7 cellular contexts compared by ENCODE assay signal in the genomic region with DNA sequence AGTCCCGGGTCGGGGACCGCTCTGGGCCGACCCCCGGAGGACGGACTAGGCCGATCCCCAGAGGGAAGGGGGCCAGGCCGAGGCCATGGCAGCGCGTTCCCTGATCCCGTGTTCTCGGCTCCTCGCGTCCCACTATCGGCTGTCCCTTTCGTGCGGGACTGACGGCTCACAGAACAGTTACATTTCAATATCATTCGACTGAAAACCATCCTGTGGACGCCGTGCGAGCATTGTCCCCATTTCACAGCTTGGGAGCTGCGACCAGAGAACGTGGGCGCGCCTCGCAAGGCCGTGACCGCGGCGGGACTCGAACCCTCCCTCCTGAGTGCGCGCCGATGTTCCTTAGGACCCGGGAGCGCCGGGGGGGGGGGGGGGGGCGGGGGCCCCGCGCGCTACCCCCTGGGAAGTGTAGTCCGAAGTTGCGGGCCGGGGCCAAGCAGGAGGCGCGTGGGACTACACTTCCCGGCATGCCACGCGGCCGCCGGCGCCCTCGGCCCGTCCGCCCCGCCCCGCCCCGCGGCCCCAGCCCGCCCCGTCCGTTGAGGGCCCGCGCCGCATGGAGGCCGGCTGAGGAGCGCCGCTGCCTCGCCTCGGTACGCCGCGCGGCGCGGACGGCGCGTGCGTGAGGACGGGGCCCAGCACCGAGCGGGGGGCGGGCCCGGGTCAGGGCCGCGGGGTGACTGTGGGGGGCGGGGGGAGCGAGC. TPM values are rescaled to one million over a fixed set of nuclear protein-coding genes. Genes with fewer than 3 reads are reported as not detected.
DNase-seq lines count a peak whose midpoint lies in the region; ATAC-seq and TF ChIP-seq lines count a peak whose summit lies in the region.

TRABD (plus strand) TSS at position 530 of the 704 bp plus-strand sequence. CDS start 7,148 bp downstream, outside the sequence.

- H3K4me3 ChIP-seq in Panc1 (ENCODE audit: low read depth in 2 of 2, low read length in 2 of 2): peak within 1 kb of the TSS; percentile 55 to 66
- peak within 1 kb of the TSS; percentile 64 to 81 for H3K4me3 ChIP-seq in esophagus (ENCODE audit: low read depth in 1 of 2, low read length in 2 of 2)
- H3K4me3 ChIP-seq in mucosa of stomach (ENCODE audit: low read length): peak within 1 kb of the TSS; percentile 18

- no peaks in the 10 kb centered on the region for H3K27me3 Mint-ChIP-seq in activated T-cell treated with anti-CD3 and anti-CD28 coated beads, Interleukin-2, amount 50 U/mL, for 4 hours (ENCODE audit: low read depth)

- peak; percentile 17 for DNase-seq in HS-27A (ENCODE audit: low read depth)
- DNase-seq in Panc1 (ENCODE audit: low read depth, low spot score): no peak
- peak; percentile 84 for DNase-seq in activated T-cell treated with anti-CD3 and anti-CD28 coated beads, Interleukin-2, amount 50 U/mL, for 4 hours
- peak; percentile 82 for DNase-seq in stimulated activated CD8-positive, alpha-beta memory T cell treated with anti-CD3 and anti-CD28 coated beads, Interleukin-4, amount 100 ng/mL, for 24 hours (ENCODE audit: low read depth)

- intact Hi-C loops in Panc1 (cut with micrococcal nuclease; ENCODE audit: unreplicated experiment): no loop called here

- H3K4me1 ChIP-seq in Panc1 (ENCODE audit: control insufficient read depth, insufficient read depth, low read length): peaks cover 41% of the 10 kb centered on the region
- peaks cover 13 to 44% of the 10 kb centered on the region in 2 donors for H3K4me1 ChIP-seq in esophagus (ENCODE audit: control insufficient read depth in 2 of 2, insufficient read depth in 2 of 2, low read length in 1 of 2)
- peaks cover 64% of the 10 kb centered on the region for H3K4me1 ChIP-seq in mucosa of stomach (ENCODE audit: control insufficient read depth, insufficient read depth, low read length)

- in situ Hi-C loops in Panc1 (cut with HindIII; ENCODE audit: low pct_unique_long_range_greater_than_20kb, low sequenced_read_pairs): no loop called here

- H3K36me3 Mint-ChIP-seq in activated T-cell treated with anti-CD3 and anti-CD28 coated beads, Interleukin-2, amount 50 U/mL, for 4 hours (ENCODE audit: insufficient read depth): no peaks in the 10 kb centered on the region

- H3K4me1 Mint-ChIP-seq in activated T-cell treated with anti-CD3 and anti-CD28 coated beads, Interleukin-2, amount 50 U/mL, for 4 hours (ENCODE audit: low read depth): peaks cover 30% of the 10 kb centered on the region

- H3K9me3 ChIP-seq in Panc1 (ENCODE audit: control insufficient read depth, insufficient read depth, low read depth, low read length) (no peaks in the 10 kb centered on the region), esophagus (ENCODE audit: control insufficient read depth in 2 of 2, insufficient read depth in 1 of 2, low read depth in 1 of 2, low read length in 1 of 2) (no peaks in the 10 kb centered on the region), mucosa of stomach (ENCODE audit: control insufficient read depth, low read length) (no peaks in the 10 kb centered on the region)

- TF ChIP-seq CTCF in Panc1 (IDR thresholded peaks at IDR 0.05): no peak

- CTCF ChIA-PET in Panc1 (lab: Charles Lee): no interaction called here

- H3K27ac ChIP-seq in Panc1 (ENCODE audit: low read length) (peak within 1 kb of the TSS; percentile 81), esophagus (ENCODE audit: low read depth in 2 of 2, low read length in 1 of 2) (peak within 1 kb of the TSS; percentile 6 to 79)

- POLR2A ChIA-PET in Panc1 (lab: Charles Lee): no interaction called here

- peak within 1 kb of the TSS; percentile 69 for H3K9ac ChIP-seq in mucosa of stomach (ENCODE audit: low read length)

- no peaks in the 10 kb centered on the region for H3K9me3 Mint-ChIP-seq in activated T-cell treated with anti-CD3 and anti-CD28 coated beads, Interleukin-2, amount 50 U/mL, for 4 hours

- peak within 1 kb of the TSS; percentile 96 for H3K4me3 Mint-ChIP-seq in activated T-cell treated with anti-CD3 and anti-CD28 coated beads, Interleukin-2, amount 50 U/mL, for 4 hours

- ATAC-seq in GM18505 (IDR thresholded peaks at IDR 0.05; ENCODE audit: unreplicated experiment) (no peak), Panc1 (peak; percentile 80)
- ATAC-seq in activated T-cell treated with anti-CD3 and anti-CD28 coated beads, Interleukin-2, amount 50 U/mL, for 4 hours: peak; percentile 83 to 85

- 1% methylated on average over 44 to 90 of the region's 90 CpGs for WGBS in esophagus, 2 donors

- H3K27me3 ChIP-seq in Panc1 (ENCODE audit: control insufficient read depth, insufficient read depth, low read length) (no peaks in the 10 kb centered on the region), esophagus (ENCODE audit: control insufficient read depth in 1 of 2, insufficient read depth in 2 of 2, low read length in 2 of 2) (no peaks in the 10 kb centered on the region), mucosa of stomach (ENCODE audit: control insufficient read depth, insufficient read depth, low read length) (no peaks in the 10 kb centered on the region)

- no peaks in the 10 kb centered on the region for H3K36me3 ChIP-seq in Panc1 (ENCODE audit: control insufficient read depth, insufficient read depth, low read length)
- H3K36me3 ChIP-seq in esophagus (ENCODE audit: control insufficient read depth in 2 of 2, insufficient read depth in 2 of 2, low read length in 1 of 2): peaks cover 0 to 6% of the 10 kb centered on the region in 2 donors
- no peaks in the 10 kb centered on the region for H3K36me3 ChIP-seq in mucosa of stomach (ENCODE audit: control insufficient read depth, insufficient read depth, low read length)

- TF ChIP-seq POLR2A in GM18505 (IDR thresholded peaks at IDR 0.05; ENCODE audit: borderline replicate concordance, extremely low read depth, insufficient read depth, insufficient read length): peak; percentile 64

- no TSS peak for BruUV-seq in Panc1 (replicated peaks; lab: Mats Ljungman, UMichigan)

RNA-seq across cellular contexts. Expression of gene TRABD, which starts in this region (rescaled TPM):
- total RNA-seq in Panc1 (2021; ENCODE audit: unreplicated experiment): 55.7 TPM
- 83.8 TPM for polyA plus RNA-seq in Panc1 (2012; ENCODE audit: insufficient read length)
- total RNA-seq in activated T-cell treated with anti-CD3 and anti-CD28 coated beads, Interleukin-2, amount 50 U/mL, for 4 hours: 10 to 100 TPM; 91.3 to 95.0 (median 93.4) TPM
- polyA plus RNA-seq in esophagus: 10 to 100 TPM; 47.4 to 54.5 TPM

Comparison
In these comparisons a context has a peak if more than half of its experiments do, and no peak if none do; other contexts are left out.
1. H3K4me3 ChIP-seq: peak in every context shown above with its lines; median percentile 72 in esophagus; 60 in Panc1; 18 in mucosa of stomach.